Comparison of ENCODE assay signal across 8 cellular contexts in the genomic region with DNA sequence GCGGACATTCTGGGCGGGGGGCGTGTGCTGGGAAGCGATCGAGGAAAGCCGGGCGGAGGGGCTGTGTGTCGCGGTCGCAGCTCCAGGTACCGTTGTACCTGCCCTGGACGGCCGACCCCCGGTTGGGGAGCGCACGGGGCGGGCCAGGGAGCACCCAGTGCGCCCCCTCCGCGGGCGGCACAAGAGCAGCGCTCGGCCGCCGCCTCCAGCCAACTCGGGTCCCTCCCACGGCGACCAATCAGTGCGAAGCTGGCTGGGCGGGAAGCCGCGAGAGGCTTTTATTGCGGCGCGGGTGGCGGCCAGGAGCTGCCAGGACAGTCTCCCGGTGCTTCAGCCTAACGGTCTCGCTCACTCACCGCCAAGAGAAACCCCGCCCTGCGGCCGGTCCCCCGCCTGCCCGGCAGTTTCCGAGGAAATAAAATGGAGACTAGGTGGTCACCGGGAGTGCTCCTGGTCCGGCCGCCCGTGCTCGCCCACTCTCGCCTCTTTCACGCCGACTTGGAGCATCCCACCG. TPM values are rescaled to one million over a fixed set of nuclear protein-coding genes. Genes with fewer than 3 reads are reported as not detected.
DNase-seq lines count a peak whose midpoint lies in the region; ATAC-seq and TF ChIP-seq lines count a peak whose summit lies in the region.

No MANE protein-coding gene starts in this region.

- H3K4me3 ChIP-seq in breast epithelium (peak overlapping the region; percentile 54 to 70 (median 56)), endocrine pancreas (ENCODE audit: control insufficient read depth, insufficient read depth, low read length) (no peak overlapping the region), tibial artery (peak overlapping the region; percentile 50 to 61)

- H3K4me1 ChIP-seq in breast epithelium (peaks cover 0 to 15% of the 10 kb centered on the region in 2 donors), endocrine pancreas (ENCODE audit: control insufficient read depth, insufficient read depth, low read length) (no peaks in the 10 kb centered on the region), tibial artery (peaks cover 0 to 29% (median 26%) of the 10 kb centered on the region in 4 donors)

- no peaks in the 10 kb centered on the region for H3K36me3 Mint-ChIP-seq in MCF 10A (ENCODE audit: insufficient read depth, unreplicated experiment)

- intact Hi-C loops in breast epithelium (cut with DNase I; ENCODE audit: low total_unique reads) (no loop called here), MCF 10A (cut with micrococcal nuclease) (no loop called here), tibial artery (cut with DNase I; ENCODE audit: low total_unique reads) (no loop called here)

- CTCF ChIA-PET in MCF 10A (lab: Yijun Ruan, JAX) = no interaction called here

- no peak overlapping the region for H3K4me3 Mint-ChIP-seq in MCF 10A (ENCODE audit: unreplicated experiment)

- ATAC-seq in GM18511 (IDR thresholded peaks at IDR 0.05; ENCODE audit: unreplicated experiment) = no peak

- no peaks in the 10 kb centered on the region for H3K9me3 ChIP-seq in breast epithelium
- no peaks in the 10 kb centered on the region for H3K9me3 ChIP-seq in endocrine pancreas (ENCODE audit: control insufficient read depth, low read length)
- no peaks in the 10 kb centered on the region for H3K9me3 ChIP-seq in tibial artery

- H3K9ac ChIP-seq in endocrine pancreas (ENCODE audit: control insufficient read depth, insufficient read depth, low read length) = peak overlapping the region; percentile 61

- H3K27me3 Mint-ChIP-seq in MCF 10A (ENCODE audit: insufficient read depth, unreplicated experiment) = peaks cover 42% of the 10 kb centered on the region

- no peak for TF ChIP-seq POLR2A in breast epithelium (IDR thresholded peaks at IDR 0.05)

- H3K27me3 ChIP-seq in breast epithelium (peaks cover 5 to 26% of the 10 kb centered on the region in 2 donors), endocrine pancreas (ENCODE audit: control insufficient read depth, insufficient read depth, low read length) (no peaks in the 10 kb centered on the region), tibial artery (peaks cover 0 to 51% of the 10 kb centered on the region in 2 donors)

- H3K4me1 Mint-ChIP-seq in MCF 10A (ENCODE audit: insufficient read depth, unreplicated experiment) = peaks cover 14% of the 10 kb centered on the region

- H3K27ac Mint-ChIP-seq in MCF 10A (ENCODE audit: low read depth, unreplicated experiment) = no peak overlapping the region

- no peaks in the 10 kb centered on the region for H3K36me3 ChIP-seq in breast epithelium
- H3K36me3 ChIP-seq in endocrine pancreas (ENCODE audit: control insufficient read depth, insufficient read depth, low read length) = no peaks in the 10 kb centered on the region
- no peaks in the 10 kb centered on the region for H3K36me3 ChIP-seq in tibial artery

- POLR2A ChIA-PET in MCF 10A (lab: Yijun Ruan, JAX) = no interaction called here

- no peak for TF ChIP-seq CTCF in breast epithelium (IDR thresholded peaks at IDR 0.05)
- TF ChIP-seq CTCF in MCF 10A (IDR thresholded peaks at IDR 0.05; ENCODE audit: unreplicated experiment) = no peak
- TF ChIP-seq CTCF in tibial artery (IDR thresholded peaks at IDR 0.05) = no peak

- no TSS peak for BruUV-seq in MCF 10A (replicated peaks; lab: Mats Ljungman, UMichigan)

- DNase-seq in breast epithelium (ENCODE audit: low spot score in 2 of 2) (no peak), MCF 10A (ENCODE audit: unreplicated experiment) (no peak), NCI-H82 (lab: John Stamatoyannopoulos, UW) (peak; percentile 89), mesenteric fat pad (ENCODE audit: low spot score) (peak; percentile 90), tibial artery (peak in 1 of 2 donors; percentile 29)
- DNase-seq in activated T-cell treated with anti-CD3 and anti-CD28 coated beads, Interleukin-2, amount 50 U/mL, for 1 hour = no peak

- H3K9me3 Mint-ChIP-seq in MCF 10A (ENCODE audit: unreplicated experiment) = no peaks in the 10 kb centered on the region

- H3K27ac ChIP-seq in breast epithelium (no peak overlapping the region), tibial artery (no peak overlapping the region)

RNA-seq across cellular contexts. Expression of a gene that starts 1.7 kb away (rescaled TPM):
- 10 to 100 TPM in 1 of 3 donors, 1 to 10 TPM in 2; 3.6 to 17.9 (median 6.1) TPM for total RNA-seq in breast epithelium
- 0.19 and 0.39 TPM in 2 replicates for total RNA-seq in MCF 10A (2022)
- 3.1 TPM for total RNA-seq in mesenteric fat pad

Comparison
In these comparisons a context has a peak if more than half of its experiments do, and no peak if none do; other contexts are left out.
1. DNase-seq: peak in NCI-H82 (single experiment) and mesenteric fat pad (single experiment); none in breast epithelium (0 of 2), MCF 10A (single experiment) and activated T-cell treated with anti-CD3 and anti-CD28 coated beads, Interleukin-2, amount 50 U/mL, for 1 hour (single experiment).